Comparison of ENCODE assay signal across 18 cellular contexts in genomic region chr6:11241154-11241792, GRCh38.
"Had no signal": no experiment of that assay in that cellular context is flagged by ENCODE, and none has a peak within 500 bp of the region (broad histone marks: within the 10 kb centered on the region; RNA-seq: fewer than 3 reads in every experiment).

No MANE protein-coding gene starts in this region.

- DNase-seq: activated CD4-positive, alpha-beta T cell treated with anti-CD3 and anti-CD28 coated beads, Interleukin-2, amount 50 U/mL, for 1 hour; activated CD8-positive, alpha-beta memory T cell treated with anti-CD3 and anti-CD28 coated beads for 24 hours; activated naive CD4-positive, alpha-beta T cell treated with Interleukin-2 at 50 U/mL for 16 hours; colonic mucosa; effector CD4-positive, alpha-beta T cell; left colon; naive thymus-derived CD8-positive, alpha-beta T cell; stimulated activated CD4-positive, alpha-beta T cell treated with anti-CD3 and anti-CD28 coated beads, Interleukin-15, amount 100 ng/mL, for 24 hours; stimulated activated CD4-positive, alpha-beta T cell treated with anti-CD3 and anti-CD28 coated beads, Interleukin-4, amount 100 ng/mL, for 1 hour; stimulated activated naive CD4-positive, alpha-beta T cell; T-cell; T-helper 9 cell had no signal

- H3K36me3 ChIP-seq: adrenal gland, colonic mucosa, esophagus muscularis mucosa, right atrium auricular region had no signal

- H3K4me3 ChIP-seq: adrenal gland, colonic mucosa, esophagus muscularis mucosa, right atrium auricular region had no signal

- FAIRE-seq: islet of Langerhans, urothelium cell line had no signal

- H3K27me3 ChIP-seq: adrenal gland, colonic mucosa, esophagus muscularis mucosa, right atrium auricular region had no signal

- H3K4me1 ChIP-seq: adrenal gland, colonic mucosa had no signal

- ATAC-seq: activated CD4-positive, CD25-positive, alpha-beta regulatory T cell treated with anti-CD3 and anti-CD28 coated beads, Interleukin-2, amount 50 U/mL, for 24 hours; left colon; naive thymus-derived CD8-positive, alpha-beta T cell; T-cell had no signal

- H3K9me3 ChIP-seq: adrenal gland, colonic mucosa, esophagus muscularis mucosa, right atrium auricular region had no signal

- H3K27ac ChIP-seq: colonic mucosa, esophagus muscularis mucosa, right atrium auricular region had no signal
